ENCODE assay signal across 8 cellular contexts in genomic region chr16:53435066-53435688, GRCh38. TPM values are rescaled to one million over a fixed set of nuclear protein-coding genes. Genes with fewer than 3 reads are reported as not detected.
DNase-seq lines count a peak whose midpoint lies in the region; ATAC-seq and TF ChIP-seq lines count a peak whose summit lies in the region.

No MANE protein-coding gene starts in this region.

- peak; percentile 66 for TF ChIP-seq POLR2A in prostate gland (IDR thresholded peaks at IDR 0.05)
- TF ChIP-seq POLR2A in vagina (IDR thresholded peaks at IDR 0.05) = no peak

- H3K27ac ChIP-seq in left ventricle myocardium inferior (replicated peaks) (peak overlapping the region; percentile 97), prostate gland (peak overlapping the region; percentile 94 to 98), vagina (peak overlapping the region; percentile 95)

- H3K4me1 ChIP-seq in left ventricle myocardium inferior (peaks cover 42% of the 10 kb centered on the region), prostate gland (replicated peaks) (peaks cover 5% of the 10 kb centered on the region), vagina (peaks cover 31% of the 10 kb centered on the region)

- DNase-seq in GM12865 (ENCODE audit: low read depth) = peak; percentile 90
- peak; percentile 59 for DNase-seq in NCI-H1092 (lab: John Stamatoyannopoulos, UW)
- peak; percentile 88 for DNase-seq in SW480 (ENCODE audit: low spot score)
- peak; percentile 46 for DNase-seq in amniotic stem cell (lab: John Stamatoyannopoulos, UW)
- DNase-seq in left ventricle myocardium inferior = peak; percentile 41
- peak; percentile 92 for DNase-seq in prostate gland (ENCODE audit: low spot score)
- no peak for DNase-seq in vagina (ENCODE audit: extremely low spot score in 2 of 2)

- H3K27me3 ChIP-seq in left ventricle myocardium inferior (ENCODE audit: low read depth) = no peaks in the 10 kb centered on the region
- H3K27me3 ChIP-seq in prostate gland (replicated peaks; ENCODE audit: insufficient read depth) = no peaks in the 10 kb centered on the region
- no peaks in the 10 kb centered on the region for H3K27me3 ChIP-seq in vagina

- TF ChIP-seq CTCF in GM12865 (IDR thresholded peaks at IDR 0.05; ENCODE audit: insufficient read depth, low read depth, low read length, missing control alignments) (no peak), left ventricle myocardium inferior (IDR thresholded peaks at IDR 0.05; ENCODE audit: borderline replicate concordance) (no peak), prostate gland (IDR thresholded peaks at IDR 0.05) (no peak), vagina (IDR thresholded peaks at IDR 0.05) (no peak)

- H3K36me3 ChIP-seq in left ventricle myocardium inferior = peaks cover 9% of the 10 kb centered on the region
- no peaks in the 10 kb centered on the region for H3K36me3 ChIP-seq in prostate gland
- no peaks in the 10 kb centered on the region for H3K36me3 ChIP-seq in vagina

- under 1% methylated on average over 28 of the region's 28 CpGs for WGBS in prostate gland

- intact Hi-C loops in left ventricle myocardium inferior (cut with micrococcal nuclease) = no loop called here
- intact Hi-C loops in prostate gland (cut with DNase I) = loop anchor here (5.0 kb wide), 1 partner anchor 67 kb away; the partner anchor contains the start of gene AKTIP
- intact Hi-C loops in vagina (cut with DNase I) = no loop called here

- peak overlapping the region; percentile 64 for H3K4me3 ChIP-seq in GM12865 (ENCODE audit: low read depth, low read length)
- H3K4me3 ChIP-seq in left ventricle myocardium inferior = peak overlapping the region; percentile 100
- H3K4me3 ChIP-seq in prostate gland = peak overlapping the region; percentile 84 to 100
- H3K4me3 ChIP-seq in vagina = peak overlapping the region; percentile 96 to 100

- no peaks in the 10 kb centered on the region for H3K9me3 ChIP-seq in left ventricle myocardium inferior (replicated peaks)
- no peaks in the 10 kb centered on the region for H3K9me3 ChIP-seq in prostate gland
- H3K9me3 ChIP-seq in vagina = no peaks in the 10 kb centered on the region

- peak; percentile 90 for ATAC-seq in HG02610 (IDR thresholded peaks at IDR 0.05; ENCODE audit: unreplicated experiment)

RNA-seq across cellular contexts. Expression of gene RBL2, which starts 0.9 kb away (rescaled TPM):
- total RNA-seq in left ventricle myocardium inferior = 36.0 TPM
- 100 to 1,000 TPM; 109 to 117 TPM for total RNA-seq in prostate gland
- total RNA-seq in vagina = 101 TPM

Comparison
In these comparisons a context has a peak if more than half of its experiments do, and no peak if none do; other contexts are left out.
1. DNase-seq: peak in GM12865 (single experiment), NCI-H1092 (single experiment), SW480 (single experiment), amniotic stem cell (single experiment), left ventricle myocardium inferior (single experiment) and prostate gland (single experiment); none in vagina (0 of 2).
2. Peak in every context shown above with its lines, with median percentiles within 50 percentile points of each other: H3K4me3 ChIP-seq and H3K27ac ChIP-seq.